Comparison of ENCODE assay signal across 8 cellular contexts in the genomic region with DNA sequence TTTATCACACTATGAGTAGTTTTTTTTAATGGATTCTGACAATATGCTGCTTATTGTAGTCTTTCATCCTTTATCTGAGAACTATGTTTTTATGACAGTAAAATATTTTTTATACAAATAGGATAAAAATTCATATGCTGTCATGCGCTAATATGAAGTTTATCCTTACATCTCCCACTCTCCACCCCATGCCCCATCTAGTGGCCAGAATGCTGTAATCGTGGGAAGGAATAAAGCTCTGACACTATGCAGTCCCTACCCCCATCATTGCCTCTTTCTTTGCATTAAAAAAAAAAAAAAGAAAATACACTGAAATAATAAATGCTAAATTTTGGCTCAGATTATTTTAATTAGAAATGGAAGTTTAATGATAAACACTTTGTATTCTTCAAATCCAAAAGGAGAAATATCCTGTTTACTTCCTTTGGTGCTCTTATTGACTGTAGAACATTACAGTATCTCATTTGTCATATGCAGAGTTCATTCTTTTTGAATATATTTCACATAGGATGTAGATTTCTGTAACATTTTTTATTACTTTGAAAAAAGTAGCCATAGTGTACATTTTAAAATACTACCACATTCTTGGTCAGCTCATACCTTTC.
DNase-seq lines count a peak whose midpoint lies in the region; ATAC-seq and TF ChIP-seq lines count a peak whose summit lies in the region.

No MANE protein-coding gene starts in this region.

- H3K27me3 Mint-ChIP-seq in progenitor cell of endocrine pancreas, result no peaks in the 10 kb centered on the region

- no peak overlapping the region for H3K27ac ChIP-seq in stomach

- ATAC-seq in HG02642 (IDR thresholded peaks at IDR 0.05; ENCODE audit: poor library complexity, unreplicated experiment) (no peak), GM19035 (IDR thresholded peaks at IDR 0.05; ENCODE audit: unreplicated experiment) (no peak)

- 37 to 46% (median 43%) methylated on average over 2 of the region's 2 CpGs for WGBS in stomach, 5 donors

- H3K4me3 ChIP-seq in GM06990 (replicated peaks; ENCODE audit: low read depth, low read length), result no peak overlapping the region
- H3K4me3 ChIP-seq in fibroblast of mammary gland (ENCODE audit: control insufficient read depth, low read depth, low read length), result no peak overlapping the region
- H3K4me3 ChIP-seq in stomach, result no peak overlapping the region

- TF ChIP-seq CTCF in GM06990 (IDR thresholded peaks at IDR 0.05; ENCODE audit: insufficient read depth, low read length, poor library complexity, severe bottlenecking) (peak; percentile 26), fibroblast of mammary gland (conservative IDR thresholded peaks at IDR 0.05; ENCODE audit: control insufficient read depth, insufficient read depth, low read depth, low read length) (peak; percentile 83), progenitor cell of endocrine pancreas (IDR thresholded peaks at IDR 0.05; ENCODE audit: unreplicated experiment) (peak; percentile 69), stomach (IDR thresholded peaks at IDR 0.05) (peak in 3 of 7 experiments; percentile 14 to 25 (median 24))

- no peak for TF ChIP-seq POLR2A in stomach (IDR thresholded peaks at IDR 0.05)

- H3K9me3 Mint-ChIP-seq in progenitor cell of endocrine pancreas (ENCODE audit: low read depth), result peaks cover 9% of the 10 kb centered on the region

- H3K4me1 ChIP-seq in stomach, result peaks cover 0 to 13% (median 5%) of the 10 kb centered on the region in 4 donors

- TF ChIP-seq EP300 in stomach (IDR thresholded peaks at IDR 0.05), result no peak

- H3K27ac Mint-ChIP-seq in progenitor cell of endocrine pancreas, result no peak overlapping the region

- H3K36me3 ChIP-seq in GM06990 (ENCODE audit: control insufficient read depth, insufficient read depth, low read length) (no peaks in the 10 kb centered on the region), stomach (no peaks in the 10 kb centered on the region)

- no peaks in the 10 kb centered on the region for H3K27me3 ChIP-seq in GM06990 (replicated peaks; ENCODE audit: control insufficient read depth, insufficient read depth, low read length)
- H3K27me3 ChIP-seq in stomach, result no peaks in the 10 kb centered on the region

- intact Hi-C loops in stomach (cut with DNase I; ENCODE audit: low total_unique reads), result no loop called here

- no peaks in the 10 kb centered on the region for H3K9me3 ChIP-seq in stomach

- peaks cover 11% of the 10 kb centered on the region for H3K4me1 Mint-ChIP-seq in progenitor cell of endocrine pancreas (ENCODE audit: low read depth)

- no peak for DNase-seq in GM06990 (ENCODE audit: extremely low read depth, insufficient read length)
- DNase-seq in NCI-H69 (lab: John Stamatoyannopoulos, UW), result peak; percentile 60
- DNase-seq in fibroblast of mammary gland (ENCODE audit: low read depth), result peak; percentile 56
- DNase-seq in progenitor cell of endocrine pancreas (ENCODE audit: low spot score, unreplicated experiment), result no peak
- no peak for DNase-seq in activated CD4-positive, CD25-positive, alpha-beta regulatory T cell (lab: John Stamatoyannopoulos, UW)
- DNase-seq in stomach, result no peak

- H3K4me3 Mint-ChIP-seq in progenitor cell of endocrine pancreas (ENCODE audit: low read depth), result no peak overlapping the region

- peaks cover 14% of the 10 kb centered on the region for H3K36me3 Mint-ChIP-seq in progenitor cell of endocrine pancreas (ENCODE audit: insufficient read depth)

Comparison
In these comparisons a context has a peak if more than half of its experiments do, and no peak if none do; other contexts are left out.
1. DNase-seq: peak in NCI-H69 (single experiment) and fibroblast of mammary gland (single experiment); none in GM06990 (single experiment), progenitor cell of endocrine pancreas (single experiment), activated CD4-positive, CD25-positive, alpha-beta regulatory T cell (0 of 4) and stomach (single experiment).